ENCODE assay signal across 9 cellular contexts in genomic region chr2:68365087-68365486, GRCh38. TPM values are rescaled to one million over a fixed set of nuclear protein-coding genes. Genes with fewer than 3 reads are reported as not detected.
DNase-seq lines count a peak whose midpoint lies in the region; ATAC-seq and TF ChIP-seq lines count a peak whose summit lies in the region.
"Had no signal": no experiment of that assay in that cellular context is flagged by ENCODE, and none has a peak within 500 bp of the region (broad histone marks: within the 10 kb centered on the region; RNA-seq: fewer than 3 reads in every experiment).

PLEK (plus strand) TSS chr2:68365282; CDS start chr2:68365352, 70 bp downstream.

- POLR2A ChIA-PET in RWPE1 (lab: Yijun Ruan, JAX; ENCODE audit: low non-redundant PET) = no interaction called here

- H2AFZ ChIP-seq in OCI-LY1 (ENCODE audit: low read length) = peak within 1 kb of the TSS; percentile 60

- peak within 1 kb of the TSS; percentile 89 for H3K9ac ChIP-seq in OCI-LY1 (ENCODE audit: low read length)
- H3K9ac ChIP-seq in subcutaneous abdominal adipose tissue (ENCODE audit: low read length in 5 of 5) = peak within 1 kb of the TSS in 3 of 5 donors; percentile 15 to 56 (median 33)

- DNase-seq in cardiac septum (ENCODE audit: low spot score) = peak; percentile 93
- no peak for DNase-seq in RWPE1 (ENCODE audit: low spot score)
- no peak for DNase-seq in activated effector memory CD4-positive, alpha-beta T cell treated with anti-CD3 and anti-CD28 coated beads, Interleukin-2, amount 50 U/mL, for 16 hours
- DNase-seq in activated CD4-positive, alpha-beta T cell treated with anti-CD3 and anti-CD28 coated beads, Interleukin-2, amount 50 U/mL, for 4 hours = no peak

- no peaks in the 10 kb centered on the region for H3K9me2 ChIP-seq in OCI-LY1 (ENCODE audit: low read depth, low read length)

- TF ChIP-seq CTCF in OCI-LY1 (IDR thresholded peaks at IDR 0.05; ENCODE audit: low read length) (no peak), RWPE1 (conservative IDR thresholded peaks at IDR 0.05; ENCODE audit: low read depth) (no peak)

- peak; percentile 38 for ATAC-seq in GM18520 (IDR thresholded peaks at IDR 0.05; ENCODE audit: unreplicated experiment)
- ATAC-seq in HG02678 (IDR thresholded peaks at IDR 0.05; ENCODE audit: unreplicated experiment) = peak; percentile 76

- peak within 1 kb of the TSS; percentile 96 for H3K4me2 ChIP-seq in OCI-LY1 (ENCODE audit: low read length)

- H3K9me3 ChIP-seq in OCI-LY1 (ENCODE audit: low read length) (peaks cover 17% of the 10 kb centered on the region), subcutaneous abdominal adipose tissue (ENCODE audit: control insufficient read depth in 5 of 5, low read length in 5 of 5) (no peaks in the 10 kb centered on the region)

- H3K4me1 ChIP-seq in OCI-LY1 (ENCODE audit: insufficient read depth, low read length, severe bottlenecking) (peaks cover 59% of the 10 kb centered on the region), subcutaneous abdominal adipose tissue (ENCODE audit: control insufficient read depth in 5 of 5, insufficient read depth in 5 of 5, low read length in 5 of 5) (peaks cover 0 to 37% (median 32%) of the 10 kb centered on the region in 5 donors)

- peak within 1 kb of the TSS; percentile 86 for H3K27ac ChIP-seq in OCI-LY1 (ENCODE audit: low read depth, low read length, poor library complexity, severe bottlenecking)
- peak within 1 kb of the TSS; percentile 42 for H3K27ac ChIP-seq in subcutaneous abdominal adipose tissue (ENCODE audit: low read depth, low read length)
- H3K27ac ChIP-seq in RWPE1 = no peak within 1 kb of the TSS

- CTCF ChIA-PET in RWPE1 (lab: Yijun Ruan, JAX) = no interaction called here

- H3K4me3 ChIP-seq in OCI-LY1 (ENCODE audit: low read depth, low read length, poor library complexity, severe bottlenecking) = peak within 1 kb of the TSS; percentile 74
- peak within 1 kb of the TSS; percentile 30 to 71 (median 60) for H3K4me3 ChIP-seq in subcutaneous abdominal adipose tissue (ENCODE audit: low read depth in 1 of 5, low read length in 5 of 5)

- H3F3A ChIP-seq in OCI-LY1 (ENCODE audit: insufficient read depth, low read length) = 0 out of 2 replicates have a peak, but pooled peaks cover 4% of the 10 kb centered on the region

- no peaks in the 10 kb centered on the region for H4K20me1 ChIP-seq in OCI-LY1 (ENCODE audit: insufficient read depth, low read length)

- no peaks in the 10 kb centered on the region for H3K27me3 ChIP-seq in OCI-LY1 (ENCODE audit: insufficient read depth, low read length)
- H3K27me3 ChIP-seq in subcutaneous abdominal adipose tissue (ENCODE audit: control insufficient read depth in 5 of 5, insufficient read depth in 4 of 5, low read length in 5 of 5) = no peaks in the 10 kb centered on the region

- peaks cover 26% of the 10 kb centered on the region for H3K36me3 ChIP-seq in OCI-LY1 (ENCODE audit: insufficient read depth, low read length)
- no peaks in the 10 kb centered on the region for H3K36me3 ChIP-seq in subcutaneous abdominal adipose tissue (ENCODE audit: control insufficient read depth in 5 of 5, insufficient read depth in 5 of 5, low read length in 5 of 5)

- intact Hi-C loops in cardiac septum (cut with DNase I) = no loop called here

- H3K79me2 ChIP-seq in OCI-LY1 (ENCODE audit: insufficient read depth, low read length) = peaks cover 4% of the 10 kb centered on the region; the same call in 1 of the 2 replicates

RNA-seq across cellular contexts. Expression of gene PLEK, which starts in this region (rescaled TPM):
- total RNA-seq in cardiac septum = 3.7 TPM
- total RNA-seq: NCI-H460 had no signal
